In the genomic region with DNA sequence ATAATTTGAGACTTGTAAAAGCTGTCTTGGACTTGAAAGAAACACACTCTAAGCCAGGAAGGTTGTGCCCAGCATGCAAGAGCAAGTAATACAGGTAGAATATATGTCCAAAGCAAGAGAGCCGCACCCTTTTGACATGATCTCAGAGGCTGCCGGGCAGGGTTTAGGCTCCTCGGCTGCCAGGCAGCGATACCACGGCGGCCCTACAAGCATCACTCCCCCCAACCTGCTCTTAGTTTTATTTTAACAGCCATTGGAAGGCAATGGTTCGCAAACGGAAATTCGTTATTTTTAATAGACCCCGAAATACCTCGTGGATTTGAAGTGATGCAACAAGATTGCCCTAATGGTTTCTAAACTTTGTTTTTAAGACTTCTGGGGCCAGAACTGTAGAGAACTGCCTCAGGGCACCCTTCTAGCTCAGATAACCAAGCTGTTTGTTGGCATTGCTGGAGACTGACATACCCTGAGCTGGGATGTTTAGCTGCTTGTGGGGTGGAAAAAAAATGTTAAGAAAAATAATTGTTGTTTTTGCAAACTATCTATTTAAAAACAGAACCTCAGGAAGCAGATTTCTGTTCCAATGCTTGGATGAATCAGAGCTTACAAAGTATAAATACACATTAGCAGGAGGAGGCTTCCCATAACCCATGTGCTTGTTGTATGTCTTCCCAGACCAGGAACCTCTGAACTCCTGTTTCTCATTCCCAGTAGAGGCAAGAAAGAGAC, we compare ENCODE assay signal across 11 cellular contexts. TPM values are rescaled to one million over a fixed set of nuclear protein-coding genes. Genes with fewer than 3 reads are reported as not detected.
DNase-seq lines count a peak whose midpoint lies in the region; ATAC-seq and TF ChIP-seq lines count a peak whose summit lies in the region.
"Had no signal": no experiment of that assay in that cellular context is flagged by ENCODE, and none has a peak within 500 bp of the region (broad histone marks: within the 10 kb centered on the region; RNA-seq: fewer than 3 reads in every experiment).

No MANE protein-coding gene starts in this region.

- DNase-seq in H4 (ENCODE audit: low spot score) (peak; percentile 58), astrocyte of the spinal cord (ENCODE audit: low read depth, low spot score) (peak; percentile 92), left ventricle myocardium superior (no peak), stomach (no peak), HuH-7 (ENCODE audit: low spot score) (no peak), activated gamma-delta T cell treated with Interleukin-2 at 50 U/mL for 16 hours (no peak)
- no peak for DNase-seq in activated T-helper 2 cell treated with anti-CD3 and anti-CD28 coated beads, Interferon-gamma antibody, Interleukin-2, Interleukin-4, amounts not matched to agents 10 μg/mL and 5 μg/mL and 100 μg/mL, durations not matched to agents 14 hours and 24 hours and 36 hours (ENCODE audit: low spot score)
- DNase-seq: stimulated activated CD4-positive, alpha-beta T cell treated with anti-CD3 and anti-CD28 coated beads, Interleukin-4, amount 100 ng/mL, for 24 hours; upper lobe of left lung had no signal

- in situ Hi-C loops in astrocyte of the spinal cord (cut with HindIII; ENCODE audit: low sequenced_read_pairs) = no loop called here

- H3K9me3 Mint-ChIP-seq in activated T-helper 2 cell treated with anti-CD3 and anti-CD28 coated beads, Interferon-gamma antibody, Interleukin-2, Interleukin-4, amounts not matched to agents 10 μg/mL and 5 μg/mL and 100 μg/mL, durations not matched to agents 14 hours and 24 hours and 36 hours = no peaks in the 10 kb centered on the region
- H3K9me3 Mint-ChIP-seq: brain had no signal

- H3K9me3 ChIP-seq in stomach = no peaks in the 10 kb centered on the region
- H3K9me3 ChIP-seq: upper lobe of left lung had no signal

- peaks cover 32 to 51% (median 40%) of the 10 kb centered on the region in 4 donors for H3K4me1 ChIP-seq in stomach

- TF ChIP-seq EP300 in stomach (IDR thresholded peaks at IDR 0.05) = no peak

- no peaks in the 10 kb centered on the region for H3K4me1 Mint-ChIP-seq in activated T-helper 2 cell treated with anti-CD3 and anti-CD28 coated beads, Interferon-gamma antibody, Interleukin-2, Interleukin-4, amounts not matched to agents 10 μg/mL and 5 μg/mL and 100 μg/mL, durations not matched to agents 14 hours and 24 hours and 36 hours (ENCODE audit: low read depth)

- H3K4me3 ChIP-seq in astrocyte of the spinal cord (ENCODE audit: low read depth, low read length) (no peak overlapping the region), stomach (no peak overlapping the region)
- H3K4me3 ChIP-seq: upper lobe of left lung had no signal

- H3K27ac ChIP-seq in stomach = peak overlapping the region; percentile 26 to 85 (median 71)
- H3K27ac ChIP-seq: upper lobe of left lung had no signal

- no peaks in the 10 kb centered on the region for H3K27me3 Mint-ChIP-seq in activated T-helper 2 cell treated with anti-CD3 and anti-CD28 coated beads, Interferon-gamma antibody, Interleukin-2, Interleukin-4, amounts not matched to agents 10 μg/mL and 5 μg/mL and 100 μg/mL, durations not matched to agents 14 hours and 24 hours and 36 hours (ENCODE audit: low read depth)

- no peak overlapping the region for H3K4me3 Mint-ChIP-seq in activated T-helper 2 cell treated with anti-CD3 and anti-CD28 coated beads, Interferon-gamma antibody, Interleukin-2, Interleukin-4, amounts not matched to agents 10 μg/mL and 5 μg/mL and 100 μg/mL, durations not matched to agents 14 hours and 24 hours and 36 hours (ENCODE audit: low read depth)
- H3K4me3 Mint-ChIP-seq: brain had no signal

- no peak for TF ChIP-seq POLR2A in stomach (IDR thresholded peaks at IDR 0.05)

- 58 to 76% (median 71%) methylated on average over 11 of the region's 11 CpGs for WGBS in stomach, 5 donors

- H3K27ac Mint-ChIP-seq in activated T-helper 2 cell treated with anti-CD3 and anti-CD28 coated beads, Interferon-gamma antibody, Interleukin-2, Interleukin-4, amounts not matched to agents 10 μg/mL and 5 μg/mL and 100 μg/mL, durations not matched to agents 14 hours and 24 hours and 36 hours = no peak overlapping the region

- H3K36me3 ChIP-seq in stomach = peaks cover 10 to 22% (median 12%) of the 10 kb centered on the region in 4 donors

- no peaks in the 10 kb centered on the region for H3K27me3 ChIP-seq in stomach
- H3K27me3 ChIP-seq: upper lobe of left lung had no signal

- H3K36me3 Mint-ChIP-seq in activated T-helper 2 cell treated with anti-CD3 and anti-CD28 coated beads, Interferon-gamma antibody, Interleukin-2, Interleukin-4, amounts not matched to agents 10 μg/mL and 5 μg/mL and 100 μg/mL, durations not matched to agents 14 hours and 24 hours and 36 hours (ENCODE audit: low read depth) = no peaks in the 10 kb centered on the region

- no peak for TF ChIP-seq CTCF in astrocyte of the spinal cord (IDR thresholded peaks at IDR 0.05; ENCODE audit: low read depth, low read length)
- TF ChIP-seq CTCF in stomach (IDR thresholded peaks at IDR 0.05) = no peak

- intact Hi-C loops in left ventricle myocardium superior (cut with micrococcal nuclease) = no loop called here
- intact Hi-C loops in stomach (cut with DNase I; ENCODE audit: low total_unique reads) = no loop called here
- intact Hi-C loops in activated T-helper 2 cell treated with anti-CD3 and anti-CD28 coated beads, Interferon-gamma antibody, Interleukin-2, Interleukin-4, amounts not matched to agents 10 μg/mL and 5 μg/mL and 100 μg/mL, durations not matched to agents 14 hours and 24 hours and 36 hours (cut with micrococcal nuclease) = no loop called here

- ATAC-seq in left ventricle myocardium superior (peak; percentile 20), GM18870 (IDR thresholded peaks at IDR 0.05; ENCODE audit: unreplicated experiment) (no peak)

RNA-seq across cellular contexts. Expression of a gene that starts 39.0 kb away (rescaled TPM):
- 8.4 and 9.9 TPM in 2 replicates for total RNA-seq in H4 (2014; rRNA removed; shearing (Covaris generic))
- total RNA-seq in left ventricle myocardium superior (17.0 TPM), stomach (100 to 1,000 TPM in 1 of 5 donors, 10 to 100 TPM in 4; 54.8 to 133 (median 95.0) TPM)
- polyA plus RNA-seq in stomach = 10 to 100 TPM in 1 of 3 donors, 1 to 10 TPM in 2; 5.2 to 26.3 (median 7.5) TPM
- total RNA-seq in activated T-helper 2 cell treated with anti-CD3 and anti-CD28 coated beads, Interferon-gamma antibody, Interleukin-2, Interleukin-4, amounts not matched to agents 10 μg/mL and 5 μg/mL and 100 μg/mL, durations not matched to agents 14 hours and 24 hours and 36 hours = 2.8 and 3.1 TPM in 2 replicates

Comparison
In these comparisons a context has a peak if more than half of its experiments do, and no peak if none do; other contexts are left out.
1. DNase-seq: peak in H4 (single experiment) and astrocyte of the spinal cord (single experiment); none in left ventricle myocardium superior (single experiment), stomach (single experiment), HuH-7 (single experiment), activated gamma-delta T cell treated with Interleukin-2 at 50 U/mL for 16 hours (single experiment) and activated T-helper 2 cell treated with anti-CD3 and anti-CD28 coated beads, Interferon-gamma antibody, Interleukin-2, Interleukin-4, amounts not matched to agents 10 μg/mL and 5 μg/mL and 100 μg/mL, durations not matched to agents 14 hours and 24 hours and 36 hours (single experiment).